In genomic region chr7:116150588-116150987, GRCh38 we compare ENCODE assay signal across 11 cellular contexts. TPM values are rescaled to one million over a fixed set of nuclear protein-coding genes. Genes with fewer than 3 reads are reported as not detected.
DNase-seq lines count a peak whose midpoint lies in the region; ATAC-seq and TF ChIP-seq lines count a peak whose summit lies in the region.
"Had no signal": no experiment of that assay in that cellular context is flagged by ENCODE, and none has a peak within 500 bp of the region (broad histone marks: within the 10 kb centered on the region; RNA-seq: fewer than 3 reads in every experiment).

No MANE protein-coding gene starts in this region.

- peaks cover 5 to 7% of the 10 kb centered on the region in 2 donors for H3K9me3 Mint-ChIP-seq in stimulated activated naive B cell treated with anti-CD40 and anti-IgM and Interleukin-4, amounts not matched to agents 10 μg/mL and 1 μg/mL and 100 μg/mL, for 72 hours
- no peaks in the 10 kb centered on the region for H3K9me3 Mint-ChIP-seq in CD8-positive, alpha-beta memory T cell

- H3K4me3 Mint-ChIP-seq in stimulated activated naive B cell treated with anti-CD40 and anti-IgM and Interleukin-4, amounts not matched to agents 10 μg/mL and 1 μg/mL and 100 μg/mL, for 72 hours, result peak overlapping the region; percentile 74 to 75
- H3K4me3 Mint-ChIP-seq in CD8-positive, alpha-beta memory T cell, result no peak overlapping the region

- no peak overlapping the region for H3K4me3 ChIP-seq in prostate gland
- H3K4me3 ChIP-seq in CD8-positive, alpha-beta memory T cell (ENCODE audit: low read length), result no peak overlapping the region

- no peak overlapping the region for H3K27ac ChIP-seq in prostate gland
- H3K27ac ChIP-seq in CD8-positive, alpha-beta memory T cell (ENCODE audit: low read depth, low read length), result no peak overlapping the region

- CTCF ChIA-PET in CD8-positive, alpha-beta memory T cell (lab: Charles Lee), result no interaction called here

- no peak for TF ChIP-seq POLR2A in prostate gland (IDR thresholded peaks at IDR 0.05)

- peak overlapping the region; percentile 63 for H3K27ac Mint-ChIP-seq in stimulated activated naive B cell treated with anti-CD40 and anti-IgM and Interleukin-4, amounts not matched to agents 10 μg/mL and 1 μg/mL and 100 μg/mL, for 72 hours
- no peak overlapping the region for H3K27ac Mint-ChIP-seq in CD8-positive, alpha-beta memory T cell

- POLR2A ChIA-PET in CD8-positive, alpha-beta memory T cell (lab: Charles Lee), result no interaction called here

- H3K27me3 Mint-ChIP-seq in stimulated activated naive B cell treated with anti-CD40 and anti-IgM and Interleukin-4, amounts not matched to agents 10 μg/mL and 1 μg/mL and 100 μg/mL, for 72 hours, result no peaks in the 10 kb centered on the region
- peaks cover 1 to 11% of the 10 kb centered on the region in 2 donors for H3K27me3 Mint-ChIP-seq in CD8-positive, alpha-beta memory T cell

- no peak for TF ChIP-seq CTCF in prostate gland (IDR thresholded peaks at IDR 0.05)

- H3K4me1 ChIP-seq in prostate gland (replicated peaks), result no peaks in the 10 kb centered on the region
- H3K4me1 ChIP-seq in CD8-positive, alpha-beta memory T cell (ENCODE audit: insufficient read depth, low read length), result no peaks in the 10 kb centered on the region

- DNase-seq in activated CD4-positive, CD25-positive, alpha-beta regulatory T cell (lab: John Stamatoyannopoulos, UW), result no peak
- DNase-seq in stimulated activated naive B cell treated with anti-CD40 and anti-IgM and Interleukin-4, amounts not matched to agents 10 μg/mL and 1 μg/mL and 100 μg/mL, for 72 hours, result no peak
- DNase-seq in NCI-H2227 treated with DMSO at 0.1 percent for 48 hours (lab: John Stamatoyannopoulos, UW), result no peak
- no peak for DNase-seq in prostate gland (ENCODE audit: low spot score)
- DNase-seq in CD8-positive, alpha-beta memory T cell, result no peak
- DNase-seq: effector CD4-positive, alpha-beta T cell; NCI-H1105; stimulated activated naive CD4-positive, alpha-beta T cell treated with Interleukin-2 at 50 U/mL for 16 hours had no signal

- 76% methylated on average over 1 of the region's 1 CpG for WGBS in prostate gland

- ATAC-seq in activated CD4-positive, CD25-positive, alpha-beta regulatory T cell treated with anti-CD3 and anti-CD28 coated beads, Interleukin-2, amount 50 U/mL, for 24 hours, result peak; percentile 55 to 60
- ATAC-seq in HG02678 (IDR thresholded peaks at IDR 0.05; ENCODE audit: unreplicated experiment), result peak; percentile 93
- peak; percentile 95 for ATAC-seq in HG03571 (IDR thresholded peaks at IDR 0.05; ENCODE audit: unreplicated experiment)
- ATAC-seq in stimulated activated naive B cell treated with anti-CD40 and anti-IgM and Interleukin-4, amounts not matched to agents 10 μg/mL and 1 μg/mL and 100 μg/mL, for 72 hours (replicated peaks), result peak; percentile 93 to 96

- H3K36me3 ChIP-seq in prostate gland, result no peaks in the 10 kb centered on the region
- no peaks in the 10 kb centered on the region for H3K36me3 ChIP-seq in CD8-positive, alpha-beta memory T cell (ENCODE audit: insufficient read depth, low read length)

- H3K27me3 ChIP-seq in prostate gland (replicated peaks; ENCODE audit: insufficient read depth), result no peaks in the 10 kb centered on the region
- no peaks in the 10 kb centered on the region for H3K27me3 ChIP-seq in CD8-positive, alpha-beta memory T cell (ENCODE audit: insufficient read depth, low read length, poor library complexity, severe bottlenecking)

- H3K4me1 Mint-ChIP-seq in stimulated activated naive B cell treated with anti-CD40 and anti-IgM and Interleukin-4, amounts not matched to agents 10 μg/mL and 1 μg/mL and 100 μg/mL, for 72 hours, result peaks cover 28 to 79% of the 10 kb centered on the region in 2 donors
- H3K4me1 Mint-ChIP-seq in CD8-positive, alpha-beta memory T cell, result peaks cover 0 to 3% (median 0%) of the 10 kb centered on the region in 3 donors

- intact Hi-C loops in prostate gland (cut with DNase I), result no loop called here

- no peaks in the 10 kb centered on the region for H3K9me3 ChIP-seq in prostate gland
- no peaks in the 10 kb centered on the region for H3K9me3 ChIP-seq in CD8-positive, alpha-beta memory T cell (ENCODE audit: low read length)

- H3K36me3 Mint-ChIP-seq in stimulated activated naive B cell treated with anti-CD40 and anti-IgM and Interleukin-4, amounts not matched to agents 10 μg/mL and 1 μg/mL and 100 μg/mL, for 72 hours, result peaks cover 5 to 10% of the 10 kb centered on the region in 2 donors
- no peaks in the 10 kb centered on the region for H3K36me3 Mint-ChIP-seq in CD8-positive, alpha-beta memory T cell

RNA-seq across cellular contexts. Expression of gene TES, which starts 59.8 kb away (rescaled TPM):
- total RNA-seq in prostate gland, result 10 to 100 TPM; 46.6 to 96.6 TPM
- total RNA-seq in CD8-positive, alpha-beta memory T cell, result 10 to 100 TPM; 58.4 to 59.0 TPM
- 193 TPM for polyA plus RNA-seq in CD8-positive, alpha-beta memory T cell

Comparison
In these comparisons a context has a peak if more than half of its experiments do, and no peak if none do; other contexts are left out.
1. H3K4me3 Mint-ChIP-seq: peak in stimulated activated naive B cell treated with anti-CD40 and anti-IgM and Interleukin-4, amounts not matched to agents 10 μg/mL and 1 μg/mL and 100 μg/mL, for 72 hours (2 of 2); none in CD8-positive, alpha-beta memory T cell (0 of 7).
2. Peak in every context shown above with its lines, with median percentiles within 50 percentile points of each other: ATAC-seq.